ENCODE assay signal across 1 cellular context in the genomic region with DNA sequence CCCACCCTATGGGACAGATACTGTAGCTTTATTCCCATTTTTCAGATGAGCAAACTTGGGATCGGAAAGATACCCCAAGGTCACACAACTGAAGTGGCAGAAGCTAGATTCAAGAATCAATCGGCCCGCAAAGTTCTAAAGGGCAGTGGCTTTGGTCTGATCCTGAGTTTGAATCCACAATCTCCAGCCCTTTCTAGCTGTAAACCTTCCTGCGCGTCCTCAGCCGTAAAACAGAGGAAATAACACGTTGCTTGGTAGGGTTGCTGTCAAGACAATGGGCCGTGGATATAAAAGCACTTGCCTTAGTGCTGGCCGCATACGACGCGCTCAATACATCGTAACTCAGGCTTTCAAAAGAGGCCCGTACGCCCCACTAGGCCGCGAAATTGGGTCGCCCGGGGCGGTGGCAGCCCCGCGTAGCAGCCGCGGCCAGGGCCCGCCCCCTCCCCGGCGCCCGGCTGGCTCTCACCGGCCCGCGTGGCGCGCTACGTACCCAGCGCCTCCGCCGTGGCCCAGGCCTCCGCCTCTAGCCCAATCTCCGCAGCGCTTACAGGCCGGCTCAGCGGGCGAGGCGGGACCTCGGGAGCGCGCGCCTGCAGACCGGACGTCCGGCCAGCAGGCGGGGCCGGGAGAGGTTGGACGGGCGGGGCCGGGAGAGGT.
A peak's percentile ranks its signal among the peaks of the same experiment; 100 is the strongest.
TF ChIP-seq lines count a peak whose summit lies in the region.

A gene with protein sequence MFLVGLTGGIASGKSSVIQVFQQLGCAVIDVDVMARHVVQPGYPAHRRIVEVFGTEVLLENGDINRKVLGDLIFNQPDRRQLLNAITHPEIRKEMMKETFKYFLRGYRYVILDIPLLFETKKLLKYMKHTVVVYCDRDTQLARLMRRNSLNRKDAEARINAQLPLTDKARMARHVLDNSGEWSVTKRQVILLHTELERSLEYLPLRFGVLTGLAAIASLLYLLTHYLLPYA (minus strand): TSS at position 573 of the 660 bp plus-strand sequence. CDS start 16,747 bp downstream, outside the sequence.

TF ChIP-seq in HepG2, 621 proteins besides CTCF, POLR2A, EP300 and RAD21 (continued from another document and continues in another):
- TF ChIP-seq, protein P1, sequence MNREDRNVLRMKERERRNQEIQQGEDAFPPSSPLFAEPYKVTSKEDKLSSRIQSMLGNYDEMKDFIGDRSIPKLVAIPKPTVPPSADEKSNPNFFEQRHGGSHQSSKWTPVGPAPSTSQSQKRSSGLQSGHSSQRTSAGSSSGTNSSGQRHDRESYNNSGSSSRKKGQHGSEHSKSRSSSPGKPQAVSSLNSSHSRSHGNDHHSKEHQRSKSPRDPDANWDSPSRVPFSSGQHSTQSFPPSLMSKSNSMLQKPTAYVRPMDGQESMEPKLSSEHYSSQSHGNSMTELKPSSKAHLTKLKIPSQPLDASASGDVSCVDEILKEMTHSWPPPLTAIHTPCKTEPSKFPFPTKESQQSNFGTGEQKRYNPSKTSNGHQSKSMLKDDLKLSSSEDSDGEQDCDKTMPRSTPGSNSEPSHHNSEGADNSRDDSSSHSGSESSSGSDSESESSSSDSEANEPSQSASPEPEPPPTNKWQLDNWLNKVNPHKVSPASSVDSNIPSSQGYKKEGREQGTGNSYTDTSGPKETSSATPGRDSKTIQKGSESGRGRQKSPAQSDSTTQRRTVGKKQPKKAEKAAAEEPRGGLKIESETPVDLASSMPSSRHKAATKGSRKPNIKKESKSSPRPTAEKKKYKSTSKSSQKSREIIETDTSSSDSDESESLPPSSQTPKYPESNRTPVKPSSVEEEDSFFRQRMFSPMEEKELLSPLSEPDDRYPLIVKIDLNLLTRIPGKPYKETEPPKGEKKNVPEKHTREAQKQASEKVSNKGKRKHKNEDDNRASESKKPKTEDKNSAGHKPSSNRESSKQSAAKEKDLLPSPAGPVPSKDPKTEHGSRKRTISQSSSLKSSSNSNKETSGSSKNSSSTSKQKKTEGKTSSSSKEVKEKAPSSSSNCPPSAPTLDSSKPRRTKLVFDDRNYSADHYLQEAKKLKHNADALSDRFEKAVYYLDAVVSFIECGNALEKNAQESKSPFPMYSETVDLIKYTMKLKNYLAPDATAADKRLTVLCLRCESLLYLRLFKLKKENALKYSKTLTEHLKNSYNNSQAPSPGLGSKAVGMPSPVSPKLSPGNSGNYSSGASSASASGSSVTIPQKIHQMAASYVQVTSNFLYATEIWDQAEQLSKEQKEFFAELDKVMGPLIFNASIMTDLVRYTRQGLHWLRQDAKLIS (CRISPR knock-in tag; IDR thresholded peaks at IDR 0.05): no peak; the same call in 1 of the 2 replicates
- no peak for TF ChIP-seq ARHGAP35 (CRISPR knock-in tag; IDR thresholded peaks at IDR 0.05; ENCODE audit: borderline replicate concordance)
- TF ChIP-seq FOSL2 (CRISPR knock-in tag; IDR thresholded peaks at IDR 0.05): no peak
- TF ChIP-seq SALL1 (CRISPR knock-in tag; IDR thresholded peaks at IDR 0.05): peak; percentile 80
- TF ChIP-seq, protein P2, sequence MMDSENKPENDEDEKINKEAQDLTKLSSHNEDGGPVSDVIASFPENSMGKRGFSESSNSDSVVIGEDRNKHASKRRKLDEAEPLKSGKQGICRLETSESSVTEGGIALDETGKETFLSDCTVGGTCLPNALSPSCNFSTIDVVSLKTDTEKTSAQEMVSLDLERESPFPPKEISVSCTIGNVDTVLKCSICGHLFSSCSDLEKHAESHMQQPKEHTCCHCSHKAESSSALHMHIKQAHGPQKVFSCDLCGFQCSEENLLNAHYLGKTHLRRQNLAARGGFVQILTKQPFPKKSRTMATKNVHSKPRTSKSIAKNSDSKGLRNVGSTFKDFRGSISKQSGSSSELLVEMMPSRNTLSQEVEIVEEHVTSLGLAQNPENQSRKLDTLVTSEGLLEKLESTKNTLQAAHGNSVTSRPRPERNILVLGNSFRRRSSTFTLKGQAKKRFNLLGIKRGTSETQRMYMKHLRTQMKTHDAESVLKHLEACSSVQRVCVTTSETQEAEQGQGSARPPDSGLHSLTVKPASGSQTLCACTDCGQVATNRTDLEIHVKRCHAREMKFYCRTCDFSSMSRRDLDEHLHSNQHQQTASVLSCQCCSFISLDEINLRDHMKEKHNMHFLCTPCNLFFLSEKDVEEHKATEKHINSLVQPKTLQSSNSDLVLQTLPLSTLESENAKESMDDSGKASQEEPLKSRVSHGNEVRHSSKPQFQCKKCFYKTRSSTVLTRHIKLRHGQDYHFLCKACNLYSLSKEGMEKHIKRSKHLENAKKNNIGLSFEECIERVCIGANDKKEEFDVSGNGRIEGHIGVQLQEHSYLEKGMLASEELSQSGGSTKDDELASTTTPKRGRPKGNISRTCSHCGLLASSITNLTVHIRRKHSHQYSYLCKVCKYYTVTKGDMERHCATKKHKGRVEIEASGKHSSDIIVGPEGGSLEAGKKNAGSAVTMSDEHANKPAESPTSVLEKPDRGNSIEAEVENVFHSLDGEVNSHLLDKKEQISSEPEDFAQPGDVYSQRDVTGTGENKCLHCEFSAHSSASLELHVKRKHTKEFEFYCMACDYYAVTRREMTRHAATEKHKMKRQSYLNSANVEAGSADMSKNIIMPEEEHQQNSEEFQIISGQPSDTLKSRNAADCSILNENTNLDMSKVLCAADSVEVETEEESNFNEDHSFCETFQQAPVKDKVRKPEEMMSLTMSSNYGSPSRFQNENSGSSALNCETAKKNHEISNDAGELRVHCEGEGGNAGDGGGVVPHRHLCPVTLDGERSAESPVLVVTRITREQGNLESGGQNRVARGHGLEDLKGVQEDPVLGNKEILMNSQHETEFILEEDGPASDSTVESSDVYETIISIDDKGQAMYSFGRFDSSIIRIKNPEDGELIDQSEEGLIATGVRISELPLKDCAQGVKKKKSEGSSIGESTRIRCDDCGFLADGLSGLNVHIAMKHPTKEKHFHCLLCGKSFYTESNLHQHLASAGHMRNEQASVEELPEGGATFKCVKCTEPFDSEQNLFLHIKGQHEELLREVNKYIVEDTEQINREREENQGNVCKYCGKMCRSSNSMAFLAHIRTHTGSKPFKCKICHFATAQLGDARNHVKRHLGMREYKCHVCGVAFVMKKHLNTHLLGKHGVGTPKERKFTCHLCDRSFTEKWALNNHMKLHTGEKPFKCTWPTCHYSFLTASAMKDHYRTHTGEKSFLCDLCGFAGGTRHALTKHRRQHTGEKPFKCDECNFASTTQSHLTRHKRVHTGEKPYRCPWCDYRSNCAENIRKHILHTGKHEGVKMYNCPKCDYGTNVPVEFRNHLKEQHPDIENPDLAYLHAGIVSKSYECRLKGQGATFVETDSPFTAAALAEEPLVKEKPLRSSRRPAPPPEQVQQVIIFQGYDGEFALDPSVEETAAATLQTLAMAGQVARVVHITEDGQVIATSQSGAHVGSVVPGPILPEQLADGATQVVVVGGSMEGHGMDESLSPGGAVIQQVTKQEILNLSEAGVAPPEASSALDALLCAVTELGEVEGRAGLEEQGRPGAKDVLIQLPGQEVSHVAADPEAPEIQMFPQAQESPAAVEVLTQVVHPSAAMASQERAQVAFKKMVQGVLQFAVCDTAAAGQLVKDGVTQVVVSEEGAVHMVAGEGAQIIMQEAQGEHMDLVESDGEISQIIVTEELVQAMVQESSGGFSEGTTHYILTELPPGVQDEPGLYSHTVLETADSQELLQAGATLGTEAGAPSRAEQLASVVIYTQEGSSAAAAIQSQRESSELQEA (CRISPR knock-in tag; IDR thresholded peaks at IDR 0.05; ENCODE audit: not compliant biosample characterization): no peak
- no peak; the same call in 1 of the 2 replicates for TF ChIP-seq ZNF225 (CRISPR knock-in tag; IDR thresholded peaks at IDR 0.05)
- TF ChIP-seq, protein P3, sequence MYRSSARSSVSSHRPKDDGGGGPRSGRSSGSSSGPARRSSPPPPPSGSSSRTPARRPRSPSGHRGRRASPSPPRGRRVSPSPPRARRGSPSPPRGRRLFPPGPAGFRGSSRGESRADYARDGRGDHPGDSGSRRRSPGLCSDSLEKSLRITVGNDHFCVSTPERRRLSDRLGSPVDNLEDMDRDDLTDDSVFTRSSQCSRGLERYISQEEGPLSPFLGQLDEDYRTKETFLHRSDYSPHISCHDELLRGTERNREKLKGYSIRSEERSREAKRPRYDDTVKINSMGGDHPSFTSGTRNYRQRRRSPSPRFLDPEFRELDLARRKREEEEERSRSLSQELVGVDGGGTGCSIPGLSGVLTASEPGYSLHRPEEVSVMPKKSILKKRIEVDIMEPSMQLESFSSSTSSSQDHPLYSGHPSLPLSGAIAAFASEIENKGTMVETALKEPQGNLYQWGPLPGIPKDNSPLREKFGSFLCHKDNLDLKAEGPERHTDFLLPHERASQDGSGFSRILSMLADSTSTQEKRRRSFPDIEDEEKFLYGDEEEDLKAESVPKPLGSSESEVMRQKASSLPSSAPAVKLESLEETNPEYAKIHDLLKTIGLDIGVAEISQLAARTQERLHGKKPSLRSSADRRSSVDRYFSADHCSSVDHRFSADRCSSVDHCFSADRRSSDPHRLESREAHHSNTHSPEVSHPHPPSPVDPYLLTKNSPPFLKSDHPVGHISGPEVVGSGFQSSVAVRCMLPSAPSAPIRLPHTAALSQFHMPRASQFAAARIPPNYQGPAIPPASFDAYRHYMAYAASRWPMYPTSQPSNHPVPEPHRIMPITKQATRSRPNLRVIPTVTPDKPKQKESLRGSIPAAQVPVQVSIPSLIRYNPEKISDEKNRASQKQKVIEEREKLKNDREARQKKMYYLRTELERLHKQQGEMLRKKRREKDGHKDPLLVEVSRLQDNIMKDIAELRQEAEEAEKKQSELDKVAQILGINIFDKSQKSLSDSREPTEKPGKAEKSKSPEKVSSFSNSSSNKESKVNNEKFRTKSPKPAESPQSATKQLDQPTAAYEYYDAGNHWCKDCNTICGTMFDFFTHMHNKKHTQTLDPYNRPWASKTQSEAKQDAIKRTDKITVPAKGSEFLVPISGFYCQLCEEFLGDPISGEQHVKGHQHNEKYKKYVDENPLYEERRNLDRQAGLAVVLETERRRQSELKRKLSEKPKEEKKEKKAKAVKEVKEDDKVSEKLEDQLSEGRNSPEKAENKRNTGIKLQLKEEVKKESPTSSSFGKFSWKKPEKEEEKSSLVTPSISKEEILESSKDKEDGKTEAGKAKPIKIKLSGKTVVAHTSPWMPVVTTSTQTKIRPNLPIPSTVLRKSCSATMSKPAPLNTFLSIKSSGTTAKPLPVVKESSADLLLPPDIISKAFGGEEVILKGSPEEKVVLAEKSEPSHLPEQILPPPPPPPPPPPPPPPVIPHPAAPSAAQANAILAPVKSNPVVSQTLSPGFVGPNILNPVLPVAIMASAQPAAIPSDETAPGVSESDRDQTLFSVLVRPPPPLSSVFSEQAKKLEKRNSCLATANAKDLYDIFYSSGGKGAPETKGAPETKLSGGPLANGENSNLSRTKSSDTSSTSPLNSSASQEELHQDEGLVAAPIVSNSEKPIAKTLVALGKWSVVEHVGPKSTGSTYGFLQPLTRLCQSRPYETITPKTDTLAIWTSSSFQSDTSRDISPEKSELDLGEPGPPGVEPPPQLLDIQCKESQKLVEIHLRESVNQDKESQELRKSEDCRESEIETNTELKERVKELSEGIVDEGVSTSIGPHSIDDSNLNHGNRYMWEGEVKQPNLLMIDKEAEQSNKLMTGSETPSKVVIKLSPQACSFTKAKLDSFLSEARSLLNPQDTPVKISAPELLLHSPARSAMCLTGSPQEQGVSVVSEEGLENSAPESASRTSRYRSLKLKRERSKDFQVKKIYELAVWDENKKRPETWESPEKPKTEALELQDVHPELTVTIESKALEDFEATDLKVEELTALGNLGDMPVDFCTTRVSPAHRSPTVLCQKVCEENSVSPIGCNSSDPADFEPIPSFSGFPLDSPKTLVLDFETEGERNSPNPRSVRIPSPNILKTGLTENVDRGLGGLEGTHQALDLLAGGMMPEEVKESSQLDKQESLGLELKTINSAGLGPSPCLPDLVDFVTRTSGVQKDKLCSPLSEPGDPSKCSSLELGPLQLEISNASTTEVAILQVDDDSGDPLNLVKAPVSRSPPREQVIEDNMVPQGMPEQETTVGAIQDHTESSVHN (CRISPR knock-in tag; IDR thresholded peaks at IDR 0.05): no peak
- 0 out of 2 replicates have a peak, but pooled peaks have one; percentile 29 for TF ChIP-seq ARNTL (CRISPR knock-in tag; IDR thresholded peaks at IDR 0.05)
- TF ChIP-seq ATF7-NPFF (CRISPR knock-in tag; IDR thresholded peaks at IDR 0.05; ENCODE audit: low read depth): 0 out of 2 replicates have a peak, but pooled peaks have one; percentile 21
- no peak for TF ChIP-seq NPAS2 (CRISPR knock-in tag; IDR thresholded peaks at IDR 0.05; ENCODE audit: borderline replicate concordance)
- no peak for TF ChIP-seq ZNF264 (CRISPR knock-in tag; IDR thresholded peaks at IDR 0.05)
- TF ChIP-seq ZNF615 (CRISPR knock-in tag; IDR thresholded peaks at IDR 0.05; ENCODE audit: borderline replicate concordance): no peak
- no peak for TF ChIP-seq ZNF549 (CRISPR knock-in tag; IDR thresholded peaks at IDR 0.05)
- no peak for TF ChIP-seq ZNF616 (CRISPR knock-in tag; IDR thresholded peaks at IDR 0.05; ENCODE audit: low read depth)
- no peak for TF ChIP-seq ZNF33A (CRISPR knock-in tag; IDR thresholded peaks at IDR 0.05; ENCODE audit: borderline replicate concordance)
- TF ChIP-seq, protein P4, sequence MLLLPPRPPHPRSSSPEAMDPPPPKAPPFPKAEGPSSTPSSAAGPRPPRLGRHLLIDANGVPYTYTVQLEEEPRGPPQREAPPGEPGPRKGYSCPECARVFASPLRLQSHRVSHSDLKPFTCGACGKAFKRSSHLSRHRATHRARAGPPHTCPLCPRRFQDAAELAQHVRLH (CRISPR knock-in tag; IDR thresholded peaks at IDR 0.05; ENCODE audit: borderline replicate concordance, low read depth): no peak; the same call in 1 of the 2 replicates
- peak; percentile 56; the same call in 1 of the 2 replicates for TF ChIP-seq TAF1 (CRISPR knock-in tag; IDR thresholded peaks at IDR 0.05)
- no peak for TF ChIP-seq HOXD1 (CRISPR knock-in tag; IDR thresholded peaks at IDR 0.05)
- TF ChIP-seq, protein P5, sequence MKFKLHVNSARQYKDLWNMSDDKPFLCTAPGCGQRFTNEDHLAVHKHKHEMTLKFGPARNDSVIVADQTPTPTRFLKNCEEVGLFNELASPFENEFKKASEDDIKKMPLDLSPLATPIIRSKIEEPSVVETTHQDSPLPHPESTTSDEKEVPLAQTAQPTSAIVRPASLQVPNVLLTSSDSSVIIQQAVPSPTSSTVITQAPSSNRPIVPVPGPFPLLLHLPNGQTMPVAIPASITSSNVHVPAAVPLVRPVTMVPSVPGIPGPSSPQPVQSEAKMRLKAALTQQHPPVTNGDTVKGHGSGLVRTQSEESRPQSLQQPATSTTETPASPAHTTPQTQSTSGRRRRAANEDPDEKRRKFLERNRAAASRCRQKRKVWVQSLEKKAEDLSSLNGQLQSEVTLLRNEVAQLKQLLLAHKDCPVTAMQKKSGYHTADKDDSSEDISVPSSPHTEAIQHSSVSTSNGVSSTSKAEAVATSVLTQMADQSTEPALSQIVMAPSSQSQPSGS (CRISPR knock-in tag; IDR thresholded peaks at IDR 0.05): no peak
- TF ChIP-seq FOXJ3 (CRISPR knock-in tag; IDR thresholded peaks at IDR 0.05; ENCODE audit: borderline replicate concordance): no peak
- peak; percentile 81; the same call in 1 of the 2 replicates for TF ChIP-seq YEATS4 (CRISPR knock-in tag; IDR thresholded peaks at IDR 0.05; ENCODE audit: borderline replicate concordance)
- TF ChIP-seq KDM5B (CRISPR knock-in tag; IDR thresholded peaks at IDR 0.05; ENCODE audit: borderline replicate concordance): peak; percentile 70; the same call in 1 of the 2 replicates
- TF ChIP-seq ATF1 (CRISPR knock-in tag; IDR thresholded peaks at IDR 0.05): no peak
- peak; percentile 85; the same call in 1 of the 3 replicates for TF ChIP-seq MXI1 (IDR thresholded peaks at IDR 0.05; ENCODE audit: borderline replicate concordance, low read depth, low read length)
- no peak for TF ChIP-seq ZNF382 (CRISPR knock-in tag; IDR thresholded peaks at IDR 0.05; ENCODE audit: borderline replicate concordance)
